ENCODE assay signal across 8 cellular contexts in the genomic region with DNA sequence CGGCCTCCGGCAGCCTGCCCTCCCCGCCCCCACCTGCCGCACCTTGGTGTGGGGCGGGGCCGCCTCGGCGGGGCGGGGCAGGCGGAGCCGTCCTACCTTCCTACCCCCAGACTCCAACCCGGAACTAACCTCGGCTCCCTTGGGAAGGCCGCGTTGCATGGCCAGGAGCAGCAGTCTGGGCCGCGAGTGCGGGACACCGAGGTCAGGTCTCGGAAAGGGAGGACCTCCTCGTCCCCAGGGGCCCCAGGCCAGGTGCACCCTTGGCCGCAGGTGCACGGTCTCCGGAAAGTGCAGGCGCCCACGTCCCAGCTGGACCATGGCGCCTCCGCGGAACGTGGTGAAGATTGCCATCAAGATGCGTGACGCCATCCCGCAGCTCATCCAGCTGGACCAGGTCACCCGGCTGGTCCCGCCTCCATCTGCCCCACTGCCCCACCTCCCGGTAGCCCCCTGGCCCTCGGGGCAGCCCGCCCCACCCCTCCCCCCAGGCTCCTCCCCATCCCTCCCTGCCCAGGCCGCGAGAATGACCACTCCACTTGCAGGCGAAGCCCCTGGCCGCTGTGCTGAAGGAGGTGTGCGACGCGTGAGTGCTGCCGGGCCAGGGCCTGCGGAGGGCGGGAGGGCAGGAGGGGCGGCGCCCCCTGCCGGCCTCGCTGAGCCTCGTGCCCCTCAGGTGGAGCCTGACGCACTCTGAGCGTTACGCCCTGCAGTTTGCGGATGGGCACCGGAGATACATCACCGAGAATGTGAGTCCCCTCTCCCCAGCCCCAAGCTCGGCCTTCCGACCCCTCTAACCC. TPM values are rescaled to one million over a fixed set of nuclear protein-coding genes. Genes with fewer than 3 reads are reported as not detected.
DNase-seq lines count a peak whose midpoint lies in the region; ATAC-seq and TF ChIP-seq lines count a peak whose summit lies in the region.

A gene with protein sequence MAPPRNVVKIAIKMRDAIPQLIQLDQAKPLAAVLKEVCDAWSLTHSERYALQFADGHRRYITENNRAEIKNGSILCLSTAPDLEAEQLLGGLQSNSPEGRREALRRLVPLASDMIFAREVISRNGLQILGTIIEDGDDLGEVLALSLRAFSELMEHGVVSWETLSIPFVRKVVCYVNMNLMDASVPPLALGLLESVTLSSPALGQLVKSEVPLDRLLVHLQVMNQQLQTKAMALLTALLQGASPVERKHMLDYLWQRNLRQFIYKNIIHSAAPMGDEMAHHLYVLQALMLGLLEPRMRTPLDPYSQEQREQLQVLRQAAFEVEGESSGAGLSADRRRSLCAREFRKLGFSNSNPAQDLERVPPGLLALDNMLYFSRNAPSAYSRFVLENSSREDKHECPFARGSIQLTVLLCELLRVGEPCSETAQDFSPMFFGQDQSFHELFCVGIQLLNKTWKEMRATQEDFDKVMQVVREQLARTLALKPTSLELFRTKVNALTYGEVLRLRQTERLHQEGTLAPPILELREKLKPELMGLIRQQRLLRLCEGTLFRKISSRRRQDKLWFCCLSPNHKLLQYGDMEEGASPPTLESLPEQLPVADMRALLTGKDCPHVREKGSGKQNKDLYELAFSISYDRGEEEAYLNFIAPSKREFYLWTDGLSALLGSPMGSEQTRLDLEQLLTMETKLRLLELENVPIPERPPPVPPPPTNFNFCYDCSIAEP (plus strand): TSS at position 121 of the 797 bp plus-strand sequence. CDS start 196 bp downstream, at position 317.

- peaks cover 2% of the 10 kb centered on the region for H3K9me3 ChIP-seq in iPS-18c (ENCODE audit: control insufficient read depth, insufficient read depth, low read length)

- TF ChIP-seq CTCF in HFFc6 (IDR thresholded peaks at IDR 0.05) (peak; percentile 50), astrocyte of the cerebellum (IDR thresholded peaks at IDR 0.05; ENCODE audit: low read depth, low read length, missing control alignments) (peak; percentile 34)

- H3K4me1 Mint-ChIP-seq in HFFc6 (ENCODE audit: low read depth): peaks cover 13% of the 10 kb centered on the region
- H3K4me1 Mint-ChIP-seq in stimulated activated naive B cell treated with anti-CD40 and anti-IgM and Interleukin-4, amounts not matched to agents 10 μg/mL and 1 μg/mL and 100 μg/mL, for 72 hours: peaks cover 19 to 51% of the 10 kb centered on the region in 2 donors
- peaks cover 22% of the 10 kb centered on the region for H3K4me1 Mint-ChIP-seq in activated T-helper 1 cell treated with anti-CD3 and anti-CD28 coated beads, Interleukin-12 subunit alpha, Interleukin-12 subunit beta, Interleukin-2, Interleukin-4 antibody, amounts not matched to agents 30 ng/mL and 10 ng/mL and 1 ng/mL, durations not matched to agents 14 hours and 24 hours and 36 hours (ENCODE audit: low read depth)

- intact Hi-C loops in activated T-helper 1 cell treated with anti-CD3 and anti-CD28 coated beads, Interleukin-12 subunit alpha, Interleukin-12 subunit beta, Interleukin-2, Interleukin-4 antibody, amounts not matched to agents 30 ng/mL and 10 ng/mL and 1 ng/mL, durations not matched to agents 14 hours and 24 hours and 36 hours (cut with micrococcal nuclease): no loop called here

- in situ Hi-C loops in astrocyte of the cerebellum (cut with HindIII; ENCODE audit: low sequenced_read_pairs): no loop called here

- H3K9me3 Mint-ChIP-seq in HFFc6: no peaks in the 10 kb centered on the region
- no peaks in the 10 kb centered on the region for H3K9me3 Mint-ChIP-seq in stimulated activated naive B cell treated with anti-CD40 and anti-IgM and Interleukin-4, amounts not matched to agents 10 μg/mL and 1 μg/mL and 100 μg/mL, for 72 hours
- H3K9me3 Mint-ChIP-seq in activated T-helper 1 cell treated with anti-CD3 and anti-CD28 coated beads, Interleukin-12 subunit alpha, Interleukin-12 subunit beta, Interleukin-2, Interleukin-4 antibody, amounts not matched to agents 30 ng/mL and 10 ng/mL and 1 ng/mL, durations not matched to agents 14 hours and 24 hours and 36 hours: no peaks in the 10 kb centered on the region

- H3K4me3 ChIP-seq in astrocyte of the cerebellum (ENCODE audit: low read depth, low read length) (no peak within 1 kb of the TSS), iPS-18c (ENCODE audit: insufficient read depth, low read depth, low read length) (peak within 1 kb of the TSS; percentile 72)

- DNase-seq in HFFc6: no peak
- DNase-seq in astrocyte of the cerebellum (ENCODE audit: low read depth): no peak
- DNase-seq in stimulated activated naive B cell treated with anti-CD40 and anti-IgM and Interleukin-4, amounts not matched to agents 10 μg/mL and 1 μg/mL and 100 μg/mL, for 72 hours: no peak
- no peak for DNase-seq in cerebellar nuclear complex (lab: John Stamatoyannopoulos, UW)
- DNase-seq in epidermal melanocyte (ENCODE audit: insufficient read length, low spot score): no peak
- DNase-seq in activated T-helper 1 cell treated with anti-CD3 and anti-CD28 coated beads, Interleukin-12 subunit alpha, Interleukin-12 subunit beta, Interleukin-2, Interleukin-4 antibody, amounts not matched to agents 30 ng/mL and 10 ng/mL and 1 ng/mL, durations not matched to agents 14 hours and 24 hours and 36 hours (ENCODE audit: low spot score): no peak
- no peak for DNase-seq in stimulated activated naive CD4-positive, alpha-beta T cell treated with Interleukin-2 at 50 U/mL for 16 hours (lab: John Stamatoyannopoulos, UW)

- H3K27me3 Mint-ChIP-seq in HFFc6 (ENCODE audit: insufficient read depth): peaks cover 9% of the 10 kb centered on the region
- no peaks in the 10 kb centered on the region for H3K27me3 Mint-ChIP-seq in stimulated activated naive B cell treated with anti-CD40 and anti-IgM and Interleukin-4, amounts not matched to agents 10 μg/mL and 1 μg/mL and 100 μg/mL, for 72 hours
- no peaks in the 10 kb centered on the region for H3K27me3 Mint-ChIP-seq in activated T-helper 1 cell treated with anti-CD3 and anti-CD28 coated beads, Interleukin-12 subunit alpha, Interleukin-12 subunit beta, Interleukin-2, Interleukin-4 antibody, amounts not matched to agents 30 ng/mL and 10 ng/mL and 1 ng/mL, durations not matched to agents 14 hours and 24 hours and 36 hours (ENCODE audit: insufficient read depth)

- peak in 1 of 2 donors; percentile 43 for ATAC-seq in stimulated activated naive B cell treated with anti-CD40 and anti-IgM and Interleukin-4, amounts not matched to agents 10 μg/mL and 1 μg/mL and 100 μg/mL, for 72 hours (replicated peaks)

- H3K36me3 Mint-ChIP-seq in HFFc6 (ENCODE audit: low read depth): peaks cover 27% of the 10 kb centered on the region; the same call in 1 of the 2 replicates
- peaks cover 48 to 69% of the 10 kb centered on the region in 2 donors for H3K36me3 Mint-ChIP-seq in stimulated activated naive B cell treated with anti-CD40 and anti-IgM and Interleukin-4, amounts not matched to agents 10 μg/mL and 1 μg/mL and 100 μg/mL, for 72 hours
- peaks cover 35% of the 10 kb centered on the region for H3K36me3 Mint-ChIP-seq in activated T-helper 1 cell treated with anti-CD3 and anti-CD28 coated beads, Interleukin-12 subunit alpha, Interleukin-12 subunit beta, Interleukin-2, Interleukin-4 antibody, amounts not matched to agents 30 ng/mL and 10 ng/mL and 1 ng/mL, durations not matched to agents 14 hours and 24 hours and 36 hours (ENCODE audit: low read depth)

- H3K4me3 Mint-ChIP-seq in HFFc6: no peak within 1 kb of the TSS
- peak within 1 kb of the TSS in 1 of 2 donors; percentile 14 for H3K4me3 Mint-ChIP-seq in stimulated activated naive B cell treated with anti-CD40 and anti-IgM and Interleukin-4, amounts not matched to agents 10 μg/mL and 1 μg/mL and 100 μg/mL, for 72 hours
- H3K4me3 Mint-ChIP-seq in activated T-helper 1 cell treated with anti-CD3 and anti-CD28 coated beads, Interleukin-12 subunit alpha, Interleukin-12 subunit beta, Interleukin-2, Interleukin-4 antibody, amounts not matched to agents 30 ng/mL and 10 ng/mL and 1 ng/mL, durations not matched to agents 14 hours and 24 hours and 36 hours: no peak within 1 kb of the TSS

- H3K27ac Mint-ChIP-seq in HFFc6: 0 out of 2 replicates have a peak within 1 kb of the TSS, but pooled peaks have one; percentile 16
- peak within 1 kb of the TSS; percentile 62 for H3K27ac Mint-ChIP-seq in stimulated activated naive B cell treated with anti-CD40 and anti-IgM and Interleukin-4, amounts not matched to agents 10 μg/mL and 1 μg/mL and 100 μg/mL, for 72 hours
- no peak within 1 kb of the TSS for H3K27ac Mint-ChIP-seq in activated T-helper 1 cell treated with anti-CD3 and anti-CD28 coated beads, Interleukin-12 subunit alpha, Interleukin-12 subunit beta, Interleukin-2, Interleukin-4 antibody, amounts not matched to agents 30 ng/mL and 10 ng/mL and 1 ng/mL, durations not matched to agents 14 hours and 24 hours and 36 hours

RNA-seq across cellular contexts. Expression of the gene that starts here (rescaled TPM):
- total RNA-seq in HFFc6 (2021; fragmentation: NEBNext Ultra II Directional; extraction: Animal tissue kit (Norgen Biotek cat#: 25700)): 1 to 10 TPM in 3 of 6 experiments, under 1 TPM in 3; 0.79 to 1.3 (median 1.1) TPM
- total RNA-seq in activated T-helper 1 cell treated with anti-CD3 and anti-CD28 coated beads, Interleukin-12 subunit alpha, Interleukin-12 subunit beta, Interleukin-2, Interleukin-4 antibody, amounts not matched to agents 30 ng/mL and 10 ng/mL and 1 ng/mL, durations not matched to agents 14 hours and 24 hours and 36 hours: 8.5 and 9.0 TPM in 2 replicates
